Comparison of ENCODE assay signal across 1 cellular context in genomic region chr1:239112536-239112935, GRCh38.
TF ChIP-seq lines count a peak whose summit lies in the region.

No MANE protein-coding gene starts in this region.

TF ChIP-seq in WTC11, 78 proteins besides CTCF, POLR2A, EP300 and RAD21 (continued from another document):
- TF ChIP-seq, protein P1, sequence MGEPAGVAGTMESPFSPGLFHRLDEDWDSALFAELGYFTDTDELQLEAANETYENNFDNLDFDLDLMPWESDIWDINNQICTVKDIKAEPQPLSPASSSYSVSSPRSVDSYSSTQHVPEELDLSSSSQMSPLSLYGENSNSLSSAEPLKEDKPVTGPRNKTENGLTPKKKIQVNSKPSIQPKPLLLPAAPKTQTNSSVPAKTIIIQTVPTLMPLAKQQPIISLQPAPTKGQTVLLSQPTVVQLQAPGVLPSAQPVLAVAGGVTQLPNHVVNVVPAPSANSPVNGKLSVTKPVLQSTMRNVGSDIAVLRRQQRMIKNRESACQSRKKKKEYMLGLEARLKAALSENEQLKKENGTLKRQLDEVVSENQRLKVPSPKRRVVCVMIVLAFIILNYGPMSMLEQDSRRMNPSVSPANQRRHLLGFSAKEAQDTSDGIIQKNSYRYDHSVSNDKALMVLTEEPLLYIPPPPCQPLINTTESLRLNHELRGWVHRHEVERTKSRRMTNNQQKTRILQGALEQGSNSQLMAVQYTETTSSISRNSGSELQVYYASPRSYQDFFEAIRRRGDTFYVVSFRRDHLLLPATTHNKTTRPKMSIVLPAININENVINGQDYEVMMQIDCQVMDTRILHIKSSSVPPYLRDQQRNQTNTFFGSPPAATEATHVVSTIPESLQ (CRISPR knock-in tag; IDR thresholded peaks at IDR 0.05) = no peak
- TF ChIP-seq USF1 (CRISPR knock-in tag; IDR thresholded peaks at IDR 0.05) (no peak), ZNF138 (CRISPR knock-in tag; conservative IDR thresholded peaks at IDR 0.05) (no peak)
